ENCODE assay signal across 24 cellular contexts in the genomic region with DNA sequence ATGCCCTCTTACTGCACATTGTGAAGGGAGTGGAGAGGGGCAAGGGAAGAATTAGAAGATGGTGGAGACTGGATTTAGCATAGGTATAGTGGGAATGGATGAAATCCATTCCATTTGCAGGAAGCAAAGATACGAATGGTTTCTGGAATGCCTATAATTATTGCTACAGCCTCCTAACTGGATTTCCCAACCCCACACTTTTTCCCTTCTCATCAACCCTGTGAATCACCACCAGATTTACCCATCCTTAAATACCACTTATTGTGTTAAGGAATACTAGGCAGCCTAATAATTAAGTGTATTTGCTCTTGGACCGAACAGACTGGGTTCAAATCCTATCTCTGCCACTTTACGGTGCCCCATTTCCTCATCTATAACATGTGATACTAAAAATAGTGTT.
"Had no signal": no experiment of that assay in that cellular context is flagged by ENCODE, and none has a peak within 500 bp of the region (broad histone marks: within the 10 kb centered on the region; RNA-seq: fewer than 3 reads in every experiment).

No MANE protein-coding gene starts in this region.

- H3K27me3 Mint-ChIP-seq: activated B cell treated with CpG ODN at 0.5 μM for 24 hours; activated naive CD8-positive, alpha-beta T cell treated with anti-CD3 and anti-CD28 coated beads, Interleukin-2, amount 50 U/mL, for 24 hours; activated T-cell treated with anti-CD3 and anti-CD28 coated beads, Interleukin-2, amount 50 U/mL, for 24 hours had no signal

- DNase-seq: activated B cell treated with CpG ODN at 0.5 μM for 24 hours; activated CD4-positive, alpha-beta T cell treated with anti-CD3 and anti-CD28 coated beads for 1 hour; activated CD4-positive, alpha-beta T cell treated with anti-CD3 and anti-CD28 coated beads, Interleukin-2, amount 10 ng/mL, durations not matched to agents 24 days and 14 days; activated CD4-positive, alpha-beta T cell treated with anti-CD3 and anti-CD28 coated beads, Interleukin-2, amount 50 U/mL, for 48 hours; activated CD8-positive, alpha-beta memory T cell treated with anti-CD3 and anti-CD28 coated beads, Interleukin-2, amount 10 ng/mL, durations not matched to agents 7 days and 5 days; activated effector memory CD4-positive, alpha-beta T cell treated with Interleukin-2 at 50 U/mL for 16 hours; activated naive CD4-positive, alpha-beta T cell; activated naive CD8-positive, alpha-beta T cell treated with anti-CD3 and anti-CD28 coated beads, Interleukin-2, amount 50 U/mL, for 24 hours; activated T-cell treated with anti-CD3 and anti-CD28 coated beads, Interleukin-2, amount 50 U/mL, for 24 hours; amniotic stem cell; body of pancreas; Karpas-422; MM.1S; NCI-H1105 treated with DMSO at 0.1 percent for 48 hours; NCI-H1436 treated with DMSO at 0.1 percent for 48 hours; NCI-H187; NCI-H2081; NCI-H510A treated with DMSO at 0.1 percent for 48 hours; SHP77 treated with DMSO at 0.1 percent for 48 hours; T-helper 9 cell had no signal

- H3K36me3 Mint-ChIP-seq: activated CD8-positive, alpha-beta memory T cell treated with anti-CD3 and anti-CD28 coated beads, Interleukin-2, amount 10 ng/mL, durations not matched to agents 7 days and 5 days; activated naive CD4-positive, alpha-beta T cell treated with anti-CD3 and anti-CD28 coated beads, Interleukin-2, amount 50 U/mL, for 72 hours had no signal

- H3K4me3 Mint-ChIP-seq: activated B cell treated with CpG ODN at 0.5 μM for 24 hours; activated CD4-positive, alpha-beta T cell treated with anti-CD3 and anti-CD28 coated beads, Interleukin-2, amount 10 ng/mL, durations not matched to agents 24 days and 14 days; activated CD8-positive, alpha-beta memory T cell treated with anti-CD3 and anti-CD28 coated beads, Interleukin-2, amount 10 ng/mL, durations not matched to agents 7 days and 5 days; activated naive CD8-positive, alpha-beta T cell treated with anti-CD3 and anti-CD28 coated beads, Interleukin-2, amount 50 U/mL, for 24 hours; activated T-cell treated with anti-CD3 and anti-CD28 coated beads, Interleukin-2, amount 50 U/mL, for 24 hours; activated T-helper 1 cell treated with anti-CD3 and anti-CD28 coated beads, Interleukin-12 subunit alpha, Interleukin-12 subunit beta, Interleukin-2, Interleukin-4 antibody, amounts not matched to agents 30 ng/mL and 10 ng/mL and 1 ng/mL, durations not matched to agents 14 hours and 24 hours and 36 hours; T-helper 1 cell treated with Interleukin-12 subunit alpha and Interleukin-12 subunit beta and Interleukin-4 antibody, amounts not matched to agents 30 μg/mL and 1 μg/mL, for 36 hours had no signal

- H3K4me1 ChIP-seq: ascending aorta, body of pancreas had no signal

- H3K4me1 Mint-ChIP-seq: activated CD8-positive, alpha-beta memory T cell treated with anti-CD3 and anti-CD28 coated beads, Interleukin-2, amount 10 ng/mL, durations not matched to agents 7 days and 5 days had no signal

- H3K27ac ChIP-seq: ascending aorta, body of pancreas had no signal

- ATAC-seq: activated CD8-positive, alpha-beta memory T cell treated with anti-CD3 and anti-CD28 coated beads, Interleukin-2, amount 10 ng/mL, durations not matched to agents 7 days and 5 days; activated naive CD4-positive, alpha-beta T cell treated with anti-CD3 and anti-CD28 coated beads, Interleukin-2, amount 50 U/mL, for 72 hours; activated naive CD8-positive, alpha-beta T cell treated with anti-CD3 and anti-CD28 coated beads, Interleukin-2, amount 50 U/mL, for 24 hours; body of pancreas had no signal

- H3K36me3 ChIP-seq: ascending aorta had no signal

- H3K27ac Mint-ChIP-seq: activated B cell treated with CpG ODN at 0.5 μM for 24 hours; activated CD8-positive, alpha-beta memory T cell treated with anti-CD3 and anti-CD28 coated beads, Interleukin-2, amount 10 ng/mL, durations not matched to agents 7 days and 5 days; activated naive CD4-positive, alpha-beta T cell treated with anti-CD3 and anti-CD28 coated beads, Interleukin-2, amount 50 U/mL, for 72 hours; activated naive CD8-positive, alpha-beta T cell treated with anti-CD3 and anti-CD28 coated beads, Interleukin-2, amount 50 U/mL, for 24 hours; activated T-cell treated with anti-CD3 and anti-CD28 coated beads, Interleukin-2, amount 50 U/mL, for 24 hours; activated T-helper 1 cell treated with anti-CD3 and anti-CD28 coated beads, Interleukin-12 subunit alpha, Interleukin-12 subunit beta, Interleukin-2, Interleukin-4 antibody, amounts not matched to agents 30 ng/mL and 10 ng/mL and 1 ng/mL, durations not matched to agents 14 hours and 24 hours and 36 hours; T-helper 1 cell treated with Interleukin-12 subunit alpha and Interleukin-12 subunit beta and Interleukin-4 antibody, amounts not matched to agents 30 μg/mL and 1 μg/mL, for 36 hours had no signal

- H3K9me3 Mint-ChIP-seq: activated B cell treated with CpG ODN at 0.5 μM for 24 hours; activated CD4-positive, alpha-beta T cell treated with anti-CD3 and anti-CD28 coated beads, Interleukin-2, amount 10 ng/mL, durations not matched to agents 24 days and 14 days; activated naive CD4-positive, alpha-beta T cell treated with anti-CD3 and anti-CD28 coated beads, Interleukin-2, amount 50 U/mL, for 72 hours; activated naive CD8-positive, alpha-beta T cell treated with anti-CD3 and anti-CD28 coated beads, Interleukin-2, amount 50 U/mL, for 24 hours; activated T-cell treated with anti-CD3 and anti-CD28 coated beads, Interleukin-2, amount 50 U/mL, for 24 hours; activated T-helper 1 cell treated with anti-CD3 and anti-CD28 coated beads, Interleukin-12 subunit alpha, Interleukin-12 subunit beta, Interleukin-2, Interleukin-4 antibody, amounts not matched to agents 30 ng/mL and 10 ng/mL and 1 ng/mL, durations not matched to agents 14 hours and 24 hours and 36 hours; T-helper 1 cell treated with Interleukin-12 subunit alpha and Interleukin-12 subunit beta and Interleukin-4 antibody, amounts not matched to agents 30 μg/mL and 1 μg/mL, for 36 hours had no signal

- H3K9me3 ChIP-seq: ascending aorta, body of pancreas had no signal

- H3K27me3 ChIP-seq: ascending aorta, body of pancreas had no signal

- H3K4me3 ChIP-seq: ascending aorta, body of pancreas had no signal
